ENCODE assay signal across 9 cellular contexts in genomic region chr6:158086054-158086705, GRCh38.
DNase-seq lines count a peak whose midpoint lies in the region; ATAC-seq and TF ChIP-seq lines count a peak whose summit lies in the region.
"Had no signal": no experiment of that assay in that cellular context is flagged by ENCODE, and none has a peak within 500 bp of the region (broad histone marks: within the 10 kb centered on the region; RNA-seq: fewer than 3 reads in every experiment).

No MANE protein-coding gene starts in this region.

- peak overlapping the region; percentile 89 to 90 for H3K27ac ChIP-seq in coronary artery
- peak overlapping the region; percentile 80 to 88 for H3K27ac ChIP-seq in tibial artery
- no peak overlapping the region for H3K27ac ChIP-seq in A673 (ENCODE audit: low read depth, low read length, poor library complexity, severe bottlenecking)
- H3K27ac ChIP-seq: C4-2B had no signal

- H3K27me3 ChIP-seq in tibial artery (no peaks in the 10 kb centered on the region), A673 (replicated peaks; ENCODE audit: insufficient read depth, low read depth, low read length, poor library complexity) (no peaks in the 10 kb centered on the region)

- H3K4me1 ChIP-seq in tibial artery (peaks cover 0 to 33% (median 12%) of the 10 kb centered on the region in 4 donors), A673 (ENCODE audit: insufficient read depth, low read length, poor library complexity, severe bottlenecking) (no peaks in the 10 kb centered on the region)

- no peaks in the 10 kb centered on the region for H3K4me1 Mint-ChIP-seq in progenitor cell of endocrine pancreas (ENCODE audit: low read depth)

- no peak overlapping the region for H3K27ac Mint-ChIP-seq in activated naive CD4-positive, alpha-beta T cell treated with anti-CD3 and anti-CD28 coated beads, Interleukin-2, amount 50 U/mL, for 72 hours
- no peak overlapping the region for H3K27ac Mint-ChIP-seq in progenitor cell of endocrine pancreas

- TF ChIP-seq CTCF in coronary artery (IDR thresholded peaks at IDR 0.05), result no peak
- no peak for TF ChIP-seq CTCF in tibial artery (IDR thresholded peaks at IDR 0.05)
- no peak for TF ChIP-seq CTCF in A673 (conservative IDR thresholded peaks at IDR 0.05; ENCODE audit: low read depth, low read length)
- no peak for TF ChIP-seq CTCF in progenitor cell of endocrine pancreas (IDR thresholded peaks at IDR 0.05; ENCODE audit: unreplicated experiment)

- H3K4me3 Mint-ChIP-seq in progenitor cell of endocrine pancreas (ENCODE audit: low read depth), result no peak overlapping the region

- CTCF ChIA-PET in A673 (lab: Charles Lee), result no interaction called here

- H3K36me3 ChIP-seq in tibial artery (peaks cover 29 to 72% (median 38%) of the 10 kb centered on the region in 3 donors), A673 (ENCODE audit: insufficient read depth, low read length, poor library complexity, severe bottlenecking) (peaks cover 26% of the 10 kb centered on the region)

- BruUV-seq in A673 (replicated peaks; lab: Mats Ljungman, UMichigan), result no TSS peak

- H3K9me3 ChIP-seq in tibial artery, result no peaks in the 10 kb centered on the region
- no peaks in the 10 kb centered on the region for H3K9me3 ChIP-seq in A673 (ENCODE audit: low read depth, low read length, poor library complexity, severe bottlenecking)

- no peaks in the 10 kb centered on the region for H3K27me3 Mint-ChIP-seq in progenitor cell of endocrine pancreas

- intact Hi-C loops in tibial artery (cut with DNase I; ENCODE audit: low total_unique reads) (loop anchor here (5.0 kb wide), 1 partner anchor 764 kb away; the partner anchor contains the start of gene TMEM242), A673 (cut with micrococcal nuclease; ENCODE audit: unreplicated experiment) (no loop called here)

- H3K4me3 ChIP-seq in coronary artery, result peak overlapping the region; percentile 45
- peak overlapping the region; percentile 12 to 33 for H3K4me3 ChIP-seq in tibial artery
- no peak overlapping the region for H3K4me3 ChIP-seq in A673 (ENCODE audit: low read depth, low read length, poor library complexity, severe bottlenecking)

- POLR2A ChIA-PET in A673 (lab: Charles Lee; ENCODE audit: low non-redundant PET), result no interaction called here

- H3K36me3 Mint-ChIP-seq in activated naive CD4-positive, alpha-beta T cell treated with anti-CD3 and anti-CD28 coated beads, Interleukin-2, amount 50 U/mL, for 72 hours, result peaks cover 12 to 14% of the 10 kb centered on the region in 2 donors
- peaks cover 23% of the 10 kb centered on the region for H3K36me3 Mint-ChIP-seq in progenitor cell of endocrine pancreas (ENCODE audit: insufficient read depth)

- no peaks in the 10 kb centered on the region for H3K9me3 Mint-ChIP-seq in activated naive CD4-positive, alpha-beta T cell treated with anti-CD3 and anti-CD28 coated beads, Interleukin-2, amount 50 U/mL, for 72 hours
- H3K9me3 Mint-ChIP-seq in progenitor cell of endocrine pancreas (ENCODE audit: low read depth), result no peaks in the 10 kb centered on the region

- no peak for DNase-seq in activated naive CD4-positive, alpha-beta T cell treated with anti-CD3 and anti-CD28 coated beads, Interleukin-2, amount 50 U/mL, for 72 hours (ENCODE audit: low spot score in 2 of 2)
- DNase-seq in activated naive CD4-positive, alpha-beta T cell treated with anti-CD3 and anti-CD28 coated beads, Interleukin-2, amount 50 U/mL, for 16 hours, result no peak
- DNase-seq in KBM-7 (peak; percentile 94), coronary artery (ENCODE audit: low spot score) (no peak), tibial artery (no peak), A673 (ENCODE audit: low spot score) (no peak), hippocampal formation (lab: John Stamatoyannopoulos, UW) (no peak), progenitor cell of endocrine pancreas (ENCODE audit: low spot score, unreplicated experiment) (no peak)

- in situ Hi-C loops in KBM-7 (cut with MboI; ENCODE audit: low pct_unique_long_range_greater_than_20kb, low sequenced_read_pairs), result no loop called here

- peak; percentile 46 to 64 for ATAC-seq in activated naive CD4-positive, alpha-beta T cell treated with anti-CD3 and anti-CD28 coated beads, Interleukin-2, amount 50 U/mL, for 72 hours
